In genomic region chr14:54646576-54647130, GRCh38 we compare ENCODE assay signal across 1 cellular context.
TF ChIP-seq lines count a peak whose summit lies in the region.

No MANE protein-coding gene starts in this region.

TF ChIP-seq in IMR-90, 13 proteins besides CTCF, POLR2A, EP300 and RAD21:
- TF ChIP-seq CHD1 (IDR thresholded peaks at IDR 0.05; ENCODE audit: low read depth, low read length) (no peak), RCOR1 (IDR thresholded peaks at IDR 0.05; ENCODE audit: insufficient replicate concordance, low read length) (no peak), RFX5 (IDR thresholded peaks at IDR 0.05; ENCODE audit: low read depth, low read length) (no peak), FOS (IDR thresholded peaks at IDR 0.05; ENCODE audit: low read depth, low read length) (no peak), ELK1 (IDR thresholded peaks at IDR 0.05; ENCODE audit: borderline replicate concordance, low read depth, low read length) (no peak), BHLHE40 (IDR thresholded peaks at IDR 0.05; ENCODE audit: low read depth, low read length) (no peak), MXI1 (IDR thresholded peaks at IDR 0.05; ENCODE audit: borderline replicate concordance, low read depth, low read length) (no peak), USF2 (IDR thresholded peaks at IDR 0.05; ENCODE audit: low read depth, low read length) (no peak), SMC3 (IDR thresholded peaks at IDR 0.05; ENCODE audit: low read depth, low read length) (no peak), NFE2L2 (IDR thresholded peaks at IDR 0.05; ENCODE audit: low read depth, low read length) (no peak)
